Comparison of ENCODE assay signal across 8 cellular contexts in genomic region chr1:211258756-211259595, GRCh38. TPM values are rescaled to one million over a fixed set of nuclear protein-coding genes. Genes with fewer than 3 reads are reported as not detected.
DNase-seq lines count a peak whose midpoint lies in the region; ATAC-seq and TF ChIP-seq lines count a peak whose summit lies in the region.

Gene RCOR3, plus strand, starts transcription at chr1:211259366. Its CDS starts 195 bp downstream, at chr1:211259561.

- intact Hi-C loops in Right ventricle myocardium superior (cut with DNase I) (no loop called here), transverse colon (cut with DNase I; ENCODE audit: low total_unique reads) (no loop called here)

- in situ Hi-C loops in transverse colon (cut with MboI; ENCODE audit: low pct_ligation_motif_present in 1 of 4, low pct_unique_long_range_greater_than_20kb in 1 of 4, low sequenced_read_pairs in 3 of 4) = no loop called here

- TF ChIP-seq POLR2A in transverse colon (IDR thresholded peaks at IDR 0.05) = peak; percentile 69

- no peaks in the 10 kb centered on the region for H3K27me3 ChIP-seq in transverse colon

- DNase-seq in NCI-H1105 treated with DMSO at 0.1 percent for 48 hours (lab: John Stamatoyannopoulos, UW) (peak; percentile 97), SW 1271 (lab: John Stamatoyannopoulos, UW) (peak; percentile 49 to 92), Right ventricle myocardium superior (peak; percentile 96), pons (ENCODE audit: low spot score) (peak; percentile 83), transverse colon (peak; percentile 96)
- peak; percentile 83 for DNase-seq in activated naive CD8-positive, alpha-beta T cell treated with anti-CD3 and anti-CD28 coated beads, Interleukin-2, amount 50 U/mL, for 16 hours (ENCODE audit: low read depth, low spot score)

- TF ChIP-seq EP300 in transverse colon (IDR thresholded peaks at IDR 0.05; ENCODE audit: low read depth) = no peak

- no peaks in the 10 kb centered on the region for H3K9me3 ChIP-seq in transverse colon

- TF ChIP-seq CTCF in GM12874 (IDR thresholded peaks at IDR 0.05; ENCODE audit: insufficient read depth, low read depth, low read length) = peak; percentile 81
- TF ChIP-seq CTCF in transverse colon (IDR thresholded peaks at IDR 0.05) = peak; percentile 34 to 73 (median 56)

- H3K27ac ChIP-seq in transverse colon = peak within 1 kb of the TSS; percentile 98 to 100 (median 100)

- 1% methylated on average over 48 of the region's 92 CpGs; no CpG with 5 or more reads in 1 of the 2 donors for WGBS in transverse colon (ENCODE audit: low coverage in 1 of 2), 2 donors

- peaks cover 5 to 22% (median 19%) of the 10 kb centered on the region in 4 donors for H3K4me1 ChIP-seq in transverse colon

- ATAC-seq in HG02678 (IDR thresholded peaks at IDR 0.05; ENCODE audit: unreplicated experiment) = peak; percentile 59
- peak; percentile 88 for ATAC-seq in Right ventricle myocardium superior (ENCODE audit: poor library complexity)

- peaks cover 0 to 6% (median 0%) of the 10 kb centered on the region in 4 donors for H3K36me3 ChIP-seq in transverse colon

- peak within 1 kb of the TSS; percentile 52 to 98 (median 88) for H3K4me3 ChIP-seq in transverse colon

RNA-seq across cellular contexts. Expression of gene RCOR3, which starts in this region (rescaled TPM):
- total RNA-seq in Right ventricle myocardium superior = 52.0 TPM
- 10 to 100 TPM; 52.2 to 77.6 (median 72.1) TPM for total RNA-seq in transverse colon

Comparison
In these comparisons a context has a peak if more than half of its experiments do, and no peak if none do; other contexts are left out.
1. Peak in every context shown above with its lines: DNase-seq, ATAC-seq, H3K4me3 ChIP-seq and H3K27ac ChIP-seq.